In genomic region chr7:94412762-94413322, GRCh38 we compare ENCODE assay signal across 26 cellular contexts. TPM values are rescaled to one million over a fixed set of nuclear protein-coding genes. Genes with fewer than 3 reads are reported as not detected.
A peak's percentile ranks its signal among the peaks of the same experiment; 100 is the strongest.
DNase-seq lines count a peak whose midpoint lies in the region; ATAC-seq and TF ChIP-seq lines count a peak whose summit lies in the region.
"Had no signal": no experiment of that assay in that cellular context is flagged by ENCODE, and none has a peak within 500 bp of the region (broad histone marks: within the 10 kb centered on the region; RNA-seq: fewer than 3 reads in every experiment).

No MANE protein-coding gene starts in this region.

- no peak overlapping the region for H3K9ac ChIP-seq in SK-N-SH

- H3K4me1 ChIP-seq in SK-N-SH (ENCODE audit: control insufficient read depth in 1 of 2, insufficient read depth in 2 of 2, low read depth in 1 of 2, low read length in 1 of 2) (peaks cover 0 to 11% of the 10 kb centered on the region in 2 experiments; a peak in 3 of 4 replicates), vagina (peaks cover 60% of the 10 kb centered on the region)
- H3K4me1 ChIP-seq: BE2C, prostate gland had no signal

- DNase-seq in SK-N-SH, result no peak
- DNase-seq in fibroblast of mammary gland (ENCODE audit: low read depth), result peak; percentile 69
- no peak for DNase-seq in sciatic nerve (ENCODE audit: low spot score)
- DNase-seq in vagina (ENCODE audit: extremely low spot score in 2 of 2), result no peak
- no peak for DNase-seq in Right ventricle myocardium inferior (ENCODE audit: missing footprints)
- DNase-seq: activated CD4-positive, alpha-beta T cell treated with anti-CD3 and anti-CD28 coated beads for 4 hours; activated naive CD8-positive, alpha-beta T cell treated with anti-CD3 and anti-CD28 coated beads for 36 hours; BE2C; COR-L47; MG63; NCI-H1436; NCI-H526; Right ventricle myocardium superior; stimulated activated CD4-positive, alpha-beta T cell treated with anti-CD3 and anti-CD28 coated beads, Interleukin-4, amount 100 ng/mL, for 1 hour; stimulated activated naive CD8-positive, alpha-beta T cell treated with anti-CD3 and anti-CD28 coated beads, Interleukin-15, amount 100 ng/mL, for 72 hours; T-cell; upper lobe of right lung had no signal

- H3K9me3 Mint-ChIP-seq in activated T-helper 17 cell treated with anti-CD3 and anti-CD28 coated beads, Interleukin-2, amount 50 U/mL, for 72 hours, result no peaks in the 10 kb centered on the region
- H3K9me3 Mint-ChIP-seq: activated naive CD8-positive, alpha-beta T cell treated with anti-CD3 and anti-CD28 coated beads for 36 hours; dendritic cell treated with granulocyte-macrophage colony-stimulating factor and Interleukin-4, amounts not matched to agents 40 ng/mL and 50 ng/mL, for 4 days; memory B cell; natural killer cell treated with Interleukin-12 subunit alpha and Interleukin-12 subunit beta and Interleukin-15 and Interleukin-18, amount 100 ng/mL, for 72 hours; stimulated activated naive CD8-positive, alpha-beta T cell treated with anti-CD3 and anti-CD28 coated beads, Interleukin-15, amount 100 ng/mL, for 72 hours; T-cell had no signal

- H3K27me3 ChIP-seq in SK-N-SH (ENCODE audit: insufficient read depth) (no peaks in the 10 kb centered on the region), vagina (no peaks in the 10 kb centered on the region)
- H3K27me3 ChIP-seq: MG63, upper lobe of right lung had no signal

- H3K9me2 ChIP-seq in SK-N-SH, result no peaks in the 10 kb centered on the region

- H3K27me3 Mint-ChIP-seq in activated T-helper 17 cell treated with anti-CD3 and anti-CD28 coated beads, Interleukin-2, amount 50 U/mL, for 72 hours, result peaks cover 15% of the 10 kb centered on the region
- H3K27me3 Mint-ChIP-seq: dendritic cell treated with granulocyte-macrophage colony-stimulating factor and Interleukin-4, amounts not matched to agents 40 ng/mL and 50 ng/mL, for 4 days had no signal

- no peak overlapping the region for H3K4me3 Mint-ChIP-seq in activated T-helper 17 cell treated with anti-CD3 and anti-CD28 coated beads, Interleukin-2, amount 50 U/mL, for 72 hours
- H3K4me3 Mint-ChIP-seq: activated naive CD8-positive, alpha-beta T cell treated with anti-CD3 and anti-CD28 coated beads for 36 hours; dendritic cell treated with granulocyte-macrophage colony-stimulating factor and Interleukin-4, amounts not matched to agents 40 ng/mL and 50 ng/mL, for 4 days; memory B cell; natural killer cell treated with Interleukin-12 subunit alpha and Interleukin-12 subunit beta and Interleukin-15 and Interleukin-18, amount 100 ng/mL, for 72 hours; stimulated activated naive CD8-positive, alpha-beta T cell treated with anti-CD3 and anti-CD28 coated beads, Interleukin-15, amount 100 ng/mL, for 72 hours; T-cell had no signal

- H3K4me2 ChIP-seq in SK-N-SH, result no peak overlapping the region

- TF ChIP-seq POLR2A in vagina (IDR thresholded peaks at IDR 0.05), result no peak

- H3K27ac ChIP-seq in SK-N-SH (ENCODE audit: low read depth in 2 of 2, low read length in 1 of 2) (no peak overlapping the region), vagina (peak overlapping the region; percentile 95)
- H3K27ac ChIP-seq: 22Rv1, prostate gland, upper lobe of right lung had no signal

- H3K9me3 ChIP-seq in SK-N-SH (no peaks in the 10 kb centered on the region), vagina (no peaks in the 10 kb centered on the region)
- H3K9me3 ChIP-seq: BE2C, MG63, prostate gland, upper lobe of right lung had no signal

- intact Hi-C loops in sciatic nerve (cut with DNase I), result no loop called here
- intact Hi-C loops in vagina (cut with DNase I), result no loop called here
- intact Hi-C loops in Right ventricle myocardium inferior (cut with DNase I), result no loop called here

- TF ChIP-seq RAD21 in SK-N-SH (IDR thresholded peaks at IDR 0.05; ENCODE audit: low read length), result no peak

- no peaks in the 10 kb centered on the region for H4K20me1 ChIP-seq in SK-N-SH (ENCODE audit: insufficient read depth)

- no peaks in the 10 kb centered on the region for H3K79me2 ChIP-seq in SK-N-SH (ENCODE audit: insufficient read depth)

- H3K36me3 ChIP-seq in SK-N-SH (replicated peaks in 1 of 2; ENCODE audit: control insufficient read depth in 1 of 2, insufficient read depth in 2 of 2, low read length in 1 of 2), result no peaks in the 10 kb centered on the region
- peaks cover 0 to 25% of the 10 kb centered on the region in 2 donors for H3K36me3 ChIP-seq in vagina
- H3K36me3 ChIP-seq: BE2C, prostate gland had no signal

- 82% methylated on average over 3 of the region's 3 CpGs for WGBS in SK-N-SH (ENCODE audit: low lambda C conversion rate)

- POLR2A ChIA-PET in SK-N-SH (lab: Yijun Ruan, JAX), result no interaction called here

- 0 out of 2 replicates have a peak overlapping the region, but pooled peaks have one; percentile 11 for H2AFZ ChIP-seq in SK-N-SH (ENCODE audit: low read depth)

- H3K36me3 Mint-ChIP-seq in activated T-helper 17 cell treated with anti-CD3 and anti-CD28 coated beads, Interleukin-2, amount 50 U/mL, for 72 hours (ENCODE audit: low read depth), result no peaks in the 10 kb centered on the region
- H3K36me3 Mint-ChIP-seq: activated naive CD8-positive, alpha-beta T cell treated with anti-CD3 and anti-CD28 coated beads for 36 hours; memory B cell; natural killer cell treated with Interleukin-12 subunit alpha and Interleukin-12 subunit beta and Interleukin-15 and Interleukin-18, amount 100 ng/mL, for 72 hours; T-cell had no signal

- ATAC-seq in SK-N-SH treated with all-trans-retinoic acid at 6 μM for 48 hours (no peak), sciatic nerve (peak; percentile 41), GM21360 (IDR thresholded peaks at IDR 0.05; ENCODE audit: unreplicated experiment) (no peak), Right ventricle myocardium inferior (no peak)
- ATAC-seq in activated T-helper 17 cell treated with anti-CD3 and anti-CD28 coated beads, Interleukin-2, amount 50 U/mL, for 72 hours (replicated peaks), result no peak
- ATAC-seq: HCT116; natural killer cell treated with Interleukin-12 subunit alpha and Interleukin-12 subunit beta and Interleukin-15 and Interleukin-18, amount 100 ng/mL, for 72 hours; stimulated activated naive CD8-positive, alpha-beta T cell treated with anti-CD3 and anti-CD28 coated beads, Interleukin-15, amount 100 ng/mL, for 72 hours; T-cell; upper lobe of right lung had no signal

- H3K27ac Mint-ChIP-seq in activated T-helper 17 cell treated with anti-CD3 and anti-CD28 coated beads, Interleukin-2, amount 50 U/mL, for 72 hours, result no peak overlapping the region
- H3K27ac Mint-ChIP-seq: activated naive CD8-positive, alpha-beta T cell treated with anti-CD3 and anti-CD28 coated beads for 36 hours; dendritic cell treated with granulocyte-macrophage colony-stimulating factor and Interleukin-4, amounts not matched to agents 40 ng/mL and 50 ng/mL, for 4 days; memory B cell; natural killer cell treated with Interleukin-12 subunit alpha and Interleukin-12 subunit beta and Interleukin-15 and Interleukin-18, amount 100 ng/mL, for 72 hours; stimulated activated naive CD8-positive, alpha-beta T cell treated with anti-CD3 and anti-CD28 coated beads, Interleukin-15, amount 100 ng/mL, for 72 hours; T-cell had no signal

- CTCF ChIA-PET in SK-N-SH (lab: Yijun Ruan, JAX), result interaction anchor here (0.7 to 1.3 kb wide), 2 partner anchors 24 to 325 kb away, joined by 3 to 4 read pairs; no protein-coding TSS in a partner anchor

- no peak for TF ChIP-seq EP300 in SK-N-SH (IDR thresholded peaks at IDR 0.05; ENCODE audit: borderline replicate concordance in 1 of 2, low read depth in 1 of 2, low read length in 1 of 2)

- no peak for TF ChIP-seq CTCF in SK-N-SH (IDR thresholded peaks at IDR 0.05)
- no peak for TF ChIP-seq CTCF in fibroblast of mammary gland (conservative IDR thresholded peaks at IDR 0.05; ENCODE audit: control insufficient read depth, insufficient read depth, low read depth, low read length)
- no peak for TF ChIP-seq CTCF in vagina (IDR thresholded peaks at IDR 0.05)

- peaks cover 7% of the 10 kb centered on the region for H3F3A ChIP-seq in SK-N-SH (replicated peaks; ENCODE audit: insufficient read depth)

- H3K4me3 ChIP-seq in SK-N-SH (ENCODE audit: low read depth in 2 of 2, low read length in 1 of 2), result no peak overlapping the region
- no peak overlapping the region for H3K4me3 ChIP-seq in fibroblast of mammary gland (ENCODE audit: control insufficient read depth, low read depth, low read length)
- no peak overlapping the region for H3K4me3 ChIP-seq in vagina
- H3K4me3 ChIP-seq: MG63, prostate gland, upper lobe of right lung had no signal

- H3K4me1 Mint-ChIP-seq in activated T-helper 17 cell treated with anti-CD3 and anti-CD28 coated beads, Interleukin-2, amount 50 U/mL, for 72 hours, result no peaks in the 10 kb centered on the region
- H3K4me1 Mint-ChIP-seq: activated naive CD8-positive, alpha-beta T cell treated with anti-CD3 and anti-CD28 coated beads for 36 hours; stimulated activated naive CD8-positive, alpha-beta T cell treated with anti-CD3 and anti-CD28 coated beads, Interleukin-15, amount 100 ng/mL, for 72 hours; T-cell had no signal

TF ChIP-seq in SK-N-SH, 30 proteins besides CTCF, POLR2A, EP300 and RAD21 (continues in another document):
- TF ChIP-seq GATA2 (CRISPR knock-in tag; IDR thresholded peaks at IDR 0.05) (no peak), NRF1 (IDR thresholded peaks at IDR 0.05; ENCODE audit: low read depth, low read length) (no peak)
- TF ChIP-seq, protein P1, sequence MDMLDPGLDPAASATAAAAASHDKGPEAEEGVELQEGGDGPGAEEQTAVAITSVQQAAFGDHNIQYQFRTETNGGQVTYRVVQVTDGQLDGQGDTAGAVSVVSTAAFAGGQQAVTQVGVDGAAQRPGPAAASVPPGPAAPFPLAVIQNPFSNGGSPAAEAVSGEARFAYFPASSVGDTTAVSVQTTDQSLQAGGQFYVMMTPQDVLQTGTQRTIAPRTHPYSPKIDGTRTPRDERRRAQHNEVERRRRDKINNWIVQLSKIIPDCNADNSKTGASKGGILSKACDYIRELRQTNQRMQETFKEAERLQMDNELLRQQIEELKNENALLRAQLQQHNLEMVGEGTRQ (IDR thresholded peaks at IDR 0.05; ENCODE audit: borderline replicate concordance, low read depth, low read length), result no peak

TF ChIP-seq in SK-N-SH treated with all-trans-retinoic acid at 6 μM for 48 hours, 23 proteins besides CTCF, POLR2A, EP300 and RAD21 (continues in another document):
- TF ChIP-seq BACH2 (CRISPR knock-in tag; IDR thresholded peaks at IDR 0.05; ENCODE audit: borderline replicate concordance) (no peak), TCF4 (CRISPR knock-in tag; IDR thresholded peaks at IDR 0.05; ENCODE audit: borderline replicate concordance) (no peak), PPARA (CRISPR knock-in tag; IDR thresholded peaks at IDR 0.05; ENCODE audit: borderline replicate concordance) (no peak), ESRRG (CRISPR knock-in tag; IDR thresholded peaks at IDR 0.05) (no peak), ZNF565 (CRISPR knock-in tag; conservative IDR thresholded peaks at IDR 0.05; ENCODE audit: low read depth) (no peak), ARNTL (CRISPR knock-in tag; IDR thresholded peaks at IDR 0.05; ENCODE audit: borderline replicate concordance, low read depth) (no peak)

RNA-seq across cellular contexts. Expression of gene COL1A2, which starts 18.1 kb away (rescaled TPM):
- 4.5 and 11.4 TPM in 2 replicates for polyA plus RNA-seq in SK-N-SH (2012; rRNA removed)
- polyA plus RNA-seq in SK-N-SH (2012; cell fraction: cytosol; rRNA removed), result 6.5 and 7.3 TPM in 2 replicates
- 13.4 and 14.1 TPM in 2 replicates for polyA plus RNA-seq in SK-N-SH (2012; cell fraction: nucleus; rRNA removed)
- total RNA-seq in sciatic nerve (443 TPM), vagina (199 TPM), Right ventricle myocardium inferior (96.6 TPM)
- total RNA-seq in activated T-helper 17 cell treated with anti-CD3 and anti-CD28 coated beads, Interleukin-2, amount 50 U/mL, for 72 hours, result not detected
- total RNA-seq: natural killer cell treated with Interleukin-12 subunit alpha and Interleukin-12 subunit beta and Interleukin-15 and Interleukin-18, amount 100 ng/mL, for 72 hours had no signal

Comparison
In these comparisons a context has a peak if more than half of its experiments do, and no peak if none do; other contexts are left out.
1. RNA of gene COL1A2, which starts 18.1 kb away (total RNA-seq): 443 TPM in sciatic nerve (single experiment), 199 TPM in vagina (single experiment) and 96.6 TPM in Right ventricle myocardium inferior (single experiment); not detected in activated T-helper 17 cell treated with anti-CD3 and anti-CD28 coated beads, Interleukin-2, amount 50 U/mL, for 72 hours; every median in the first group is over 10 times any median in the second.